In the genomic region with DNA sequence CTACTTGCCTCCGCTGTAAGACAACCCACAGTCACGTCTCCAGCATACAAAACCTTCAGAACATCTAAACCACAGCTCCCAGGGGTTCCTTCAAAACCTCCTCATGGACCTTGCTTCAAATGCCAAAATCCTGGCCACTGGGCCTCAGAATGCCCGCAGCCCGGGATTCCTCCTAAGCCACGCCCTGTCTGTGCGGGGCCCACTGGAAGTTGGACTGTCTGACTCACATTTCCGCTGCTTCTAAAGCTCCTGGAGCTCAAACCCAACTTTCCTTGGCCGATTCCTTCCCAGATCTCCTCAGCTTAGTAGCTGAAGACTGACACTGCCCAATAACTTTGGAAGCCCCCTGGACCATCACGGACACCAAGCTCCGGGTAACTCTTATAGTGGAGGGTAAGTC, we compare ENCODE assay signal across 30 cellular contexts. TPM values are rescaled to one million over a fixed set of nuclear protein-coding genes. Genes with fewer than 3 reads are reported as not detected.
"Had no signal": no experiment of that assay in that cellular context is flagged by ENCODE, and none has a peak within 500 bp of the region (broad histone marks: within the 10 kb centered on the region; RNA-seq: fewer than 3 reads in every experiment).

No MANE protein-coding gene starts in this region.

- H3K4me3 Mint-ChIP-seq: naive thymus-derived CD8-positive, alpha-beta T cell; stimulated activated effector memory CD8-positive, alpha-beta T cell treated with anti-CD3 and anti-CD28 coated beads, Interleukin-12 subunit alpha, Interleukin-12 subunit beta, amount 100 ng/mL, for 72 hours had no signal

- H3K36me3 ChIP-seq: colonic mucosa, heart left ventricle, neutrophil, right lobe of liver, suprapubic skin, thyroid gland, upper lobe of left lung had no signal

- H3K27ac Mint-ChIP-seq: naive thymus-derived CD8-positive, alpha-beta T cell; stimulated activated effector memory CD8-positive, alpha-beta T cell treated with anti-CD3 and anti-CD28 coated beads, Interleukin-12 subunit alpha, Interleukin-12 subunit beta, amount 100 ng/mL, for 72 hours had no signal

- H3K27me3 ChIP-seq: colonic mucosa, heart left ventricle, neutrophil, right lobe of liver, suprapubic skin, thyroid gland, upper lobe of left lung had no signal

- H3K4me3 ChIP-seq: colonic mucosa, heart left ventricle, psoas muscle, right lobe of liver, suprapubic skin, thyroid gland, upper lobe of left lung had no signal

- H3K36me3 Mint-ChIP-seq: naive thymus-derived CD8-positive, alpha-beta T cell; stimulated activated effector memory CD8-positive, alpha-beta T cell treated with anti-CD3 and anti-CD28 coated beads, Interleukin-12 subunit alpha, Interleukin-12 subunit beta, amount 100 ng/mL, for 72 hours had no signal

- H3K27ac ChIP-seq: colonic mucosa, heart left ventricle, neutrophil, psoas muscle, right lobe of liver, suprapubic skin, thyroid gland, upper lobe of left lung had no signal

- H3K9me3 ChIP-seq: colonic mucosa, neutrophil, psoas muscle, right lobe of liver, thyroid gland, upper lobe of left lung had no signal

- DNase-seq: colonic mucosa; effector CD8-positive, alpha-beta T cell; heart left ventricle; hippocampal formation; left colon; mesendoderm; naive thymus-derived CD8-positive, alpha-beta T cell; psoas muscle; retina; right lobe of liver; stimulated activated CD4-positive, alpha-beta T cell treated with anti-CD3 and anti-CD28 coated beads, Interleukin-4, amount 100 ng/mL, for 1 hour; stimulated activated CD8-positive, alpha-beta memory T cell treated with anti-CD3 and anti-CD28 coated beads, Interleukin-4, amount 100 ng/mL, for 48 hours; stimulated activated naive CD8-positive, alpha-beta T cell treated with anti-CD3 and anti-CD28 coated beads, Interleukin-15, Interleukin-2, amounts not matched to agents 100 U/mL and 50 U/mL, for 24 hours; thyroid gland had no signal

- ATAC-seq: esophagus mucosa; heart left ventricle; left colon; naive thymus-derived CD8-positive, alpha-beta T cell; psoas muscle; right lobe of liver; stimulated activated effector memory CD8-positive, alpha-beta T cell treated with anti-CD3 and anti-CD28 coated beads, Interleukin-12 subunit alpha, Interleukin-12 subunit beta, amount 100 ng/mL, for 72 hours; stimulated activated naive CD8-positive, alpha-beta T cell treated with anti-CD3 and anti-CD28 coated beads, Interleukin-15, Interleukin-2, amounts not matched to agents 100 U/mL and 50 U/mL, for 24 hours had no signal

- H3K9me3 Mint-ChIP-seq: naive thymus-derived CD8-positive, alpha-beta T cell; stimulated activated effector memory CD8-positive, alpha-beta T cell treated with anti-CD3 and anti-CD28 coated beads, Interleukin-12 subunit alpha, Interleukin-12 subunit beta, amount 100 ng/mL, for 72 hours had no signal

- FAIRE-seq: endometrium, frontal cortex had no signal

- H3K4me1 ChIP-seq: colonic mucosa, heart left ventricle, psoas muscle, right lobe of liver, suprapubic skin, thyroid gland, upper lobe of left lung had no signal

- H3K4me1 Mint-ChIP-seq: naive thymus-derived CD8-positive, alpha-beta T cell; stimulated activated effector memory CD8-positive, alpha-beta T cell treated with anti-CD3 and anti-CD28 coated beads, Interleukin-12 subunit alpha, Interleukin-12 subunit beta, amount 100 ng/mL, for 72 hours had no signal

RNA-seq across cellular contexts. Expression of a gene that starts 17.9 kb away (rescaled TPM):
- total RNA-seq: colonic mucosa; dermis microvascular lymphatic vessel endothelial cell; esophagus mucosa; fibroblast of lung; frontal cortex; glomerular endothelial cell; heart left ventricle; kidney epithelial cell; left colon; liver; lung microvascular endothelial cell; mononuclear cell; naive thymus-derived CD8-positive, alpha-beta T cell; osteoblast; psoas muscle; right lobe of liver; suprapubic skin; thyroid gland; upper lobe of left lung had no signal
- polyA plus RNA-seq: fibroblast of lung; heart left ventricle; liver; naive thymus-derived CD8-positive, alpha-beta T cell; neural cell; psoas muscle had no signal

RNA-seq across cellular contexts. Expression of a gene that starts 36.2 kb away (rescaled TPM):
- total RNA-seq: colonic mucosa; dermis microvascular lymphatic vessel endothelial cell; esophagus mucosa; fibroblast of lung; frontal cortex; glomerular endothelial cell; heart left ventricle; kidney epithelial cell; left colon; lung microvascular endothelial cell; mononuclear cell; naive thymus-derived CD8-positive, alpha-beta T cell; osteoblast; psoas muscle; right lobe of liver; suprapubic skin; thyroid gland; upper lobe of left lung had no signal
- polyA plus RNA-seq: fibroblast of lung; heart left ventricle; liver; naive thymus-derived CD8-positive, alpha-beta T cell; neural cell; psoas muscle had no signal
